Comparison of ENCODE assay signal across 12 cellular contexts in genomic region chr9:137297060-137297664, GRCh38. TPM values are rescaled to one million over a fixed set of nuclear protein-coding genes. Genes with fewer than 3 reads are reported as not detected.
DNase-seq lines count a peak whose midpoint lies in the region; ATAC-seq and TF ChIP-seq lines count a peak whose summit lies in the region.
"Had no signal": no experiment of that assay in that cellular context is flagged by ENCODE, and none has a peak within 500 bp of the region (broad histone marks: within the 10 kb centered on the region; RNA-seq: fewer than 3 reads in every experiment).

No MANE protein-coding gene starts in this region.

- peaks cover 13% of the 10 kb centered on the region; the same call in 1 of the 2 replicates for H4K20me1 ChIP-seq in DOHH2 (ENCODE audit: control insufficient read depth, insufficient read depth, low read depth, low read length)

- no peak overlapping the region for H3K9ac ChIP-seq in rectal smooth muscle tissue (ENCODE audit: low read length)

- CTCF ChIA-PET in HEK293T (lab: Yijun Ruan, JAX) = interaction anchor here (0.6 kb wide), 1 partner anchor 10 kb away, joined by 3 read pairs; no protein-coding TSS in a partner anchor

- intact Hi-C loops in right cardiac atrium (cut with DNase I) = loop anchor here in 3 of 4 donors (5.0 to 10.0 kb wide), 2 partner anchors 110 to 228 kb away; no protein-coding TSS in a partner anchor

- DNase-seq in right cardiac atrium (peak; percentile 8 to 48 (median 45)), superior temporal gyrus (ENCODE audit: extremely low spot score) (no peak), NCI-H748 treated with DMSO at 0.1 percent for 48 hours (lab: John Stamatoyannopoulos, UW) (no peak), HEK293T (ENCODE audit: extremely low spot score) (no peak)
- DNase-seq: activated CD4-positive, CD25-positive, alpha-beta regulatory T cell; activated gamma-delta T cell; DMS153 had no signal

- peaks cover 3% of the 10 kb centered on the region; the same call in 1 of the 2 replicates for H3K36me3 ChIP-seq in DOHH2 (ENCODE audit: control insufficient read depth, low read length)
- H3K36me3 ChIP-seq in rectal smooth muscle tissue (ENCODE audit: control insufficient read depth, insufficient read depth, low read length) = no peaks in the 10 kb centered on the region

- peaks cover 17% of the 10 kb centered on the region for H3K79me2 ChIP-seq in DOHH2 (ENCODE audit: control insufficient read depth, low read length)

- no peak for ATAC-seq in right cardiac atrium
- ATAC-seq in GM19328 (IDR thresholded peaks at IDR 0.05; ENCODE audit: unreplicated experiment) = no peak

- WGBS in right cardiac atrium = 65% methylated on average over 9 of the region's 9 CpGs

- H3K4me1 ChIP-seq in DOHH2 (ENCODE audit: control insufficient read depth, low read length) = peaks cover 62% of the 10 kb centered on the region
- no peaks in the 10 kb centered on the region for H3K4me1 ChIP-seq in right cardiac atrium (ENCODE audit: control insufficient read depth, insufficient read depth, low read length)
- H3K4me1 ChIP-seq in rectal smooth muscle tissue (ENCODE audit: control insufficient read depth, insufficient read depth, low read length) = no peaks in the 10 kb centered on the region

- H3K4me2 ChIP-seq in DOHH2 (ENCODE audit: low read length) = peak overlapping the region; percentile 3; the same call in 1 of the 2 replicates

- no peak overlapping the region for H3K4me3 ChIP-seq in DOHH2 (ENCODE audit: low read length)
- H3K4me3 ChIP-seq in right cardiac atrium (ENCODE audit: low read length) = no peak overlapping the region
- H3K4me3 ChIP-seq in rectal smooth muscle tissue (ENCODE audit: low read length) = peak overlapping the region; percentile 47

- TF ChIP-seq CTCF in DOHH2 (IDR thresholded peaks at IDR 0.05; ENCODE audit: low read depth, low read length, poor library complexity, severe bottlenecking) (no peak), VCaP (conservative IDR thresholded peaks at IDR 0.05) (no peak)

- H3K9me3 ChIP-seq in DOHH2 (ENCODE audit: control insufficient read depth, insufficient read depth, low read length) = peaks cover 6% of the 10 kb centered on the region; the same call in 1 of the 2 replicates
- no peaks in the 10 kb centered on the region for H3K9me3 ChIP-seq in right cardiac atrium (ENCODE audit: control insufficient read depth, low read length)

- H3K9me2 ChIP-seq in DOHH2 (replicated peaks; ENCODE audit: control insufficient read depth, low read length) = no peaks in the 10 kb centered on the region

- H3F3A ChIP-seq in DOHH2 (ENCODE audit: control insufficient read depth, insufficient read depth) = peaks cover 13% of the 10 kb centered on the region

- POLR2A ChIA-PET in HEK293T (lab: Yijun Ruan, JAX) = interaction anchor here (1.1 kb wide), 1 partner anchor 125 kb away, joined by 4 read pairs; the partner anchor contains the start of genes EXD3 and NOXA1

- H3K27ac ChIP-seq in DOHH2 (ENCODE audit: low read depth, low read length) = no peak overlapping the region
- peak overlapping the region; percentile 99 for H3K27ac ChIP-seq in VCaP
- H3K27ac ChIP-seq in right cardiac atrium (ENCODE audit: low read length) = peak overlapping the region; percentile 6
- H3K27ac ChIP-seq in rectal smooth muscle tissue (ENCODE audit: low read depth, low read length) = no peak overlapping the region

- H3K27me3 ChIP-seq in DOHH2 (ENCODE audit: control insufficient read depth, low read length) (peaks cover 12% of the 10 kb centered on the region), right cardiac atrium (ENCODE audit: control insufficient read depth, insufficient read depth) (no peaks in the 10 kb centered on the region), rectal smooth muscle tissue (ENCODE audit: control insufficient read depth, insufficient read depth, low read length) (peaks cover 26% of the 10 kb centered on the region)

TF ChIP-seq in HEK293T, 16 proteins besides CTCF, POLR2A, EP300 and RAD21:
- no peak for TF ChIP-seq ARNT (IDR thresholded peaks at IDR 0.05)
- TF ChIP-seq NFRKB (IDR thresholded peaks at IDR 0.05) = no peak
- no peak for TF ChIP-seq TARDBP (IDR thresholded peaks at IDR 0.05)

RNA-seq across cellular contexts. Expression of gene NRARP, which starts 4.9 kb away (rescaled TPM):
- 10 to 100 TPM in 1 of 4 donors, 1 to 10 TPM in 3; 4.5 to 14.5 (median 7.9) TPM for total RNA-seq in right cardiac atrium
- polyA plus RNA-seq in right cardiac atrium = 4.2 TPM

RNA-seq across cellular contexts. Expression of gene TOR4A, which starts 19.6 kb away (rescaled TPM):
- total RNA-seq in right cardiac atrium = 10 to 100 TPM; 10.9 to 17.2 (median 13.1) TPM
- polyA plus RNA-seq in right cardiac atrium = 6.2 TPM

RNA-seq across cellular contexts. Expression of gene NELFB, which starts 42.0 kb away (rescaled TPM):
- total RNA-seq in right cardiac atrium = 10 to 100 TPM; 34.8 to 38.6 (median 37.1) TPM
- 33.8 TPM for polyA plus RNA-seq in right cardiac atrium

RNA-seq across cellular contexts. Expression of gene STPG3, which starts 46.1 kb away (rescaled TPM):
- under 1 TPM in 3 of 4 donors, not detected in 1; 0.31 to 0.46 (median 0.32) TPM for total RNA-seq in right cardiac atrium
- polyA plus RNA-seq in right cardiac atrium = 0.23 TPM
- total RNA-seq: renal cortical epithelial cell had no signal

RNA-seq across cellular contexts. Expression of gene TUBB4B, which starts 56.1 kb away (rescaled TPM):
- 100 to 1,000 TPM; 203 to 461 (median 332) TPM for total RNA-seq in right cardiac atrium
- 591 TPM for polyA plus RNA-seq in right cardiac atrium

Comparison
In these comparisons a context has a peak if more than half of its experiments do, and no peak if none do; other contexts are left out.
1. H3K27ac ChIP-seq: peak in VCaP (single experiment) and right cardiac atrium (single experiment); none in DOHH2 (single experiment) and rectal smooth muscle tissue (single experiment).
2. DNase-seq: peak in right cardiac atrium (3 of 3); none in superior temporal gyrus (single experiment), NCI-H748 treated with DMSO at 0.1 percent for 48 hours (single experiment) and HEK293T (single experiment).